In genomic region chr1:217138173-217138838, GRCh38 we compare ENCODE assay signal across 21 cellular contexts.
DNase-seq lines count a peak whose midpoint lies in the region; ATAC-seq, FAIRE-seq and TF ChIP-seq lines count a peak whose summit lies in the region.
"Had no signal": no experiment of that assay in that cellular context is flagged by ENCODE, and none has a peak within 500 bp of the region (broad histone marks: within the 10 kb centered on the region; RNA-seq: fewer than 3 reads in every experiment).

No MANE protein-coding gene starts in this region.

- ATAC-seq in activated CD8-positive, alpha-beta memory T cell treated with anti-CD3 and anti-CD28 coated beads, Interleukin-2, amount 10 ng/mL, durations not matched to agents 7 days and 5 days, result no peak
- ATAC-seq in thoracic aorta (ENCODE audit: insufficient number of reproducible peaks, low FRiP score, low read depth), result no peak
- ATAC-seq: activated CD8-positive, alpha-beta T cell treated with anti-CD3 and anti-CD28 coated beads for 36 hours; activated naive CD4-positive, alpha-beta T cell treated with anti-CD3 and anti-CD28 coated beads, Interleukin-2, amount 50 U/mL, for 72 hours; activated T-cell treated with anti-CD3 and anti-CD28 coated beads, Interleukin-2, amount 50 U/mL, for 72 hours had no signal

- no peaks in the 10 kb centered on the region for H3K9me3 Mint-ChIP-seq in activated CD8-positive, alpha-beta memory T cell treated with anti-CD3 and anti-CD28 coated beads, Interleukin-2, amount 10 ng/mL, durations not matched to agents 7 days and 5 days (ENCODE audit: low read depth)
- no peaks in the 10 kb centered on the region for H3K9me3 Mint-ChIP-seq in endodermal cell
- H3K9me3 Mint-ChIP-seq: activated T-cell treated with anti-CD3 and anti-CD28 coated beads, Interleukin-2, amount 50 U/mL, for 72 hours; dendritic cell treated with granulocyte-macrophage colony-stimulating factor and Interleukin-4, amounts not matched to agents 40 ng/mL and 50 ng/mL, for 4 days had no signal

- H3K36me3 Mint-ChIP-seq in activated CD8-positive, alpha-beta memory T cell treated with anti-CD3 and anti-CD28 coated beads, Interleukin-2, amount 10 ng/mL, durations not matched to agents 7 days and 5 days, result peaks cover 14% of the 10 kb centered on the region
- no peaks in the 10 kb centered on the region for H3K36me3 Mint-ChIP-seq in endodermal cell (ENCODE audit: low read depth)
- H3K36me3 Mint-ChIP-seq: stimulated activated effector memory CD8-positive, alpha-beta T cell treated with anti-CD3 and anti-CD28 coated beads, Interleukin-12 subunit alpha, Interleukin-12 subunit beta, amount 100 ng/mL, for 72 hours had no signal

- H3K4me1 Mint-ChIP-seq in activated CD8-positive, alpha-beta memory T cell treated with anti-CD3 and anti-CD28 coated beads, Interleukin-2, amount 10 ng/mL, durations not matched to agents 7 days and 5 days, result no peaks in the 10 kb centered on the region
- H3K4me1 Mint-ChIP-seq in endodermal cell, result peaks cover 49% of the 10 kb centered on the region
- H3K4me1 Mint-ChIP-seq: stimulated activated effector memory CD8-positive, alpha-beta T cell treated with anti-CD3 and anti-CD28 coated beads, Interleukin-12 subunit alpha, Interleukin-12 subunit beta, amount 100 ng/mL, for 72 hours had no signal

- H3K9me3 ChIP-seq in endodermal cell (ENCODE audit: control insufficient read depth, low read length) (no peaks in the 10 kb centered on the region), kidney (ENCODE audit: control insufficient read depth in 1 of 2, low read length in 2 of 2) (no peaks in the 10 kb centered on the region), thoracic aorta (no peaks in the 10 kb centered on the region), colonic mucosa (no peaks in the 10 kb centered on the region)

- H3K4me3 Mint-ChIP-seq in activated CD8-positive, alpha-beta memory T cell treated with anti-CD3 and anti-CD28 coated beads, Interleukin-2, amount 10 ng/mL, durations not matched to agents 7 days and 5 days, result no peak overlapping the region
- peak overlapping the region; percentile 69 for H3K4me3 Mint-ChIP-seq in endodermal cell
- H3K4me3 Mint-ChIP-seq: activated CD8-positive, alpha-beta T cell treated with anti-CD3 and anti-CD28 coated beads for 36 hours; activated T-cell treated with anti-CD3 and anti-CD28 coated beads, Interleukin-2, amount 50 U/mL, for 72 hours; dendritic cell treated with granulocyte-macrophage colony-stimulating factor and Interleukin-4, amounts not matched to agents 40 ng/mL and 50 ng/mL, for 4 days; IgD-negative memory B cell; stimulated activated effector memory CD8-positive, alpha-beta T cell treated with anti-CD3 and anti-CD28 coated beads, Interleukin-12 subunit alpha, Interleukin-12 subunit beta, amount 100 ng/mL, for 72 hours had no signal

- H3K9ac ChIP-seq in endodermal cell (ENCODE audit: extremely low read depth, low read length, poor library complexity, severe bottlenecking) (no peak overlapping the region), kidney (ENCODE audit: low read length in 2 of 2) (peak overlapping the region in 1 of 2 donors; percentile 59), colonic mucosa (ENCODE audit: low read depth in 2 of 2, low read length in 2 of 2) (no peak overlapping the region)

- H3K36me3 ChIP-seq in endodermal cell (ENCODE audit: control insufficient read depth, insufficient read depth, low read length) (no peaks in the 10 kb centered on the region), kidney (ENCODE audit: control insufficient read depth in 1 of 2, insufficient read depth in 2 of 2, low read length in 2 of 2) (no peaks in the 10 kb centered on the region), thoracic aorta (no peaks in the 10 kb centered on the region), colonic mucosa (no peaks in the 10 kb centered on the region)
- H3K36me3 ChIP-seq: brain microvascular endothelial cell had no signal

- in situ Hi-C loops in G401 (cut with HindIII; ENCODE audit: low sequenced_read_pairs), result no loop called here

- no peak for TF ChIP-seq CTCF in endodermal cell (conservative IDR thresholded peaks at IDR 0.05)
- TF ChIP-seq CTCF in kidney (IDR thresholded peaks at IDR 0.05; ENCODE audit: borderline replicate concordance, extremely low read depth, insufficient read depth), result no peak
- TF ChIP-seq CTCF in thoracic aorta (IDR thresholded peaks at IDR 0.05), result no peak
- TF ChIP-seq CTCF in colonic mucosa (IDR thresholded peaks at IDR 0.05), result no peak

- H3K4me1 ChIP-seq in endodermal cell (ENCODE audit: control insufficient read depth, insufficient read depth, low read length), result peaks cover 9% of the 10 kb centered on the region
- H3K4me1 ChIP-seq in kidney (ENCODE audit: control insufficient read depth in 1 of 2, insufficient read depth in 1 of 2, low read depth in 1 of 2, low read length in 2 of 2), result no peaks in the 10 kb centered on the region
- H3K4me1 ChIP-seq in thoracic aorta (ENCODE audit: control insufficient read depth in 1 of 2, low read depth in 2 of 2), result peaks cover 0 to 26% of the 10 kb centered on the region in 2 donors
- H3K4me1 ChIP-seq in colonic mucosa, result no peaks in the 10 kb centered on the region

- intact Hi-C loops in kidney (cut with DNase I) (no loop called here), colonic mucosa (cut with DNase I) (no loop called here)

- DNase-seq in activated CD8-positive, alpha-beta memory T cell treated with anti-CD3 and anti-CD28 coated beads, Interleukin-2, amount 10 ng/mL, durations not matched to agents 7 days and 5 days, result no peak
- no peak for DNase-seq in activated CD8-positive, alpha-beta memory T cell treated with anti-CD3 and anti-CD28 coated beads, Interleukin-2, amount 50 U/mL, for 48 hours
- DNase-seq in endodermal cell (peak; percentile 66), kidney (no peak), thoracic aorta (ENCODE audit: low spot score) (no peak), colonic mucosa (no peak), G401 (ENCODE audit: low spot score) (no peak), NCI-H446 treated with DMSO at 0.1 percent for 48 hours (lab: John Stamatoyannopoulos, UW) (no peak)
- DNase-seq: activated CD8-positive, alpha-beta T cell treated with anti-CD3 and anti-CD28 coated beads for 36 hours; activated T-cell treated with anti-CD3 and anti-CD28 coated beads, Interleukin-2, amount 50 U/mL, for 72 hours; brain microvascular endothelial cell; NCI-H1930; NCI-H446; stimulated activated CD4-positive, alpha-beta T cell treated with anti-CD3 and anti-CD28 coated beads, Interleukin-12 subunit alpha, Interleukin-12 subunit beta, amount 100 ng/mL, for 4 hours; trophoblast cell had no signal

- H3K4me3 ChIP-seq in endodermal cell (ENCODE audit: low read length) (no peak overlapping the region), kidney (ENCODE audit: low read length in 2 of 2) (peak overlapping the region; percentile 29 to 50), thoracic aorta (peak overlapping the region; percentile 34), colonic mucosa (no peak overlapping the region)

- H3K27me3 ChIP-seq in endodermal cell (ENCODE audit: control insufficient read depth, insufficient read depth, low read length, poor library complexity, severe bottlenecking) (peaks cover 78% of the 10 kb centered on the region), thoracic aorta (replicated peaks; ENCODE audit: insufficient read depth) (peaks cover 14% of the 10 kb centered on the region), colonic mucosa (peaks cover 65% of the 10 kb centered on the region)

- WGBS in endodermal cell (ENCODE audit: insufficient coverage in 1 of 2, insufficient read length in 1 of 2), 2 experiments, result 2 to 3% methylated on average over 3 to 29 of the region's 29 CpGs

- no peak for FAIRE-seq in kidney (lab: Jason Lieb, UNC)
- FAIRE-seq: A204.1 had no signal

- CTCF ChIA-PET in activated CD8-positive, alpha-beta memory T cell treated with anti-CD3 and anti-CD28 coated beads, Interleukin-2, amount 10 ng/mL, durations not matched to agents 7 days and 5 days (lab: Charles Lee), result no interaction called here

- H3K27ac Mint-ChIP-seq in activated CD8-positive, alpha-beta memory T cell treated with anti-CD3 and anti-CD28 coated beads, Interleukin-2, amount 10 ng/mL, durations not matched to agents 7 days and 5 days, result peak overlapping the region; percentile 22
- H3K27ac Mint-ChIP-seq in endodermal cell, result no peak overlapping the region
- H3K27ac Mint-ChIP-seq: activated CD8-positive, alpha-beta T cell treated with anti-CD3 and anti-CD28 coated beads for 36 hours; activated T-cell treated with anti-CD3 and anti-CD28 coated beads, Interleukin-2, amount 50 U/mL, for 72 hours; dendritic cell treated with granulocyte-macrophage colony-stimulating factor and Interleukin-4, amounts not matched to agents 40 ng/mL and 50 ng/mL, for 4 days; IgD-negative memory B cell; stimulated activated effector memory CD8-positive, alpha-beta T cell treated with anti-CD3 and anti-CD28 coated beads, Interleukin-12 subunit alpha, Interleukin-12 subunit beta, amount 100 ng/mL, for 72 hours had no signal

- H3K27me3 Mint-ChIP-seq in activated CD8-positive, alpha-beta memory T cell treated with anti-CD3 and anti-CD28 coated beads, Interleukin-2, amount 10 ng/mL, durations not matched to agents 7 days and 5 days, result peaks cover 77% of the 10 kb centered on the region
- peaks cover 82% of the 10 kb centered on the region for H3K27me3 Mint-ChIP-seq in endodermal cell (ENCODE audit: insufficient read depth)

- H3K27ac ChIP-seq in endodermal cell (ENCODE audit: low read depth, low read length), result no peak overlapping the region
- peak overlapping the region; percentile 55 to 77 for H3K27ac ChIP-seq in kidney (ENCODE audit: low read depth in 2 of 2, low read length in 2 of 2)
- H3K27ac ChIP-seq in thoracic aorta, result no peak overlapping the region
- no peak overlapping the region for H3K27ac ChIP-seq in colonic mucosa
- H3K27ac ChIP-seq: brain microvascular endothelial cell, C4-2B had no signal

Comparison
In these comparisons a context has a peak if more than half of its experiments do, and no peak if none do; other contexts are left out.
1. H3K27ac ChIP-seq: peak in kidney (2 of 2); none in endodermal cell (single experiment), thoracic aorta (0 of 2) and colonic mucosa (single experiment).
2. H3K4me3 ChIP-seq: peak in kidney (2 of 2) and thoracic aorta (single experiment); none in endodermal cell (single experiment) and colonic mucosa (single experiment).